Comparison of ENCODE assay signal across 20 cellular contexts in the genomic region with DNA sequence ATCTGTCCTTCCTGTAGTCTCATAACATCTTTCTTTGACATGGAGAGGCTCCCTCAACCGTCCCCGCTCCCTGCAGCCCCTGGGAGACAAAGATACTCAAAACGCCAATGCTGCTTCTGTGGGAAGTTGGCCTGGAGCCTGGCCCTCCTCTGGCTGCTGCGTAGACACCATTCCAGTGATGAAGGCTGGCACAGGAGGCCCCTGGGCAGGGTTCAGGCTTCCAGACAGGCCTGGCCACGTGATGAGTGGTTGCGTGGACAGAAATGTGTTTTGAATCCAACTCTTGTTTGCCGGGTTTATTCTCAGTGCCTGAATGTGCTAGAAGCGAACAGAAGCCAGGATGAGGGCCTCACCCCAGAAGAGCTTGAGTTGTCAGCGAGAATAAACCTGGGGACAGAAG. TPM values are rescaled to one million over a fixed set of nuclear protein-coding genes. Genes with fewer than 3 reads are reported as not detected.
"Had no signal": no experiment of that assay in that cellular context is flagged by ENCODE, and none has a peak within 500 bp of the region (broad histone marks: within the 10 kb centered on the region; RNA-seq: fewer than 3 reads in every experiment).

No MANE protein-coding gene starts in this region.

- H3K4me1 Mint-ChIP-seq: natural killer cell had no signal

- FAIRE-seq: endometrium, TTC549 had no signal

- H3K4me3 ChIP-seq: hepatocyte, lung, mucosa of descending colon, upper lobe of right lung had no signal

- H3K4me1 ChIP-seq: parathyroid adenoma, upper lobe of right lung had no signal

- H3K36me3 Mint-ChIP-seq: natural killer cell had no signal

- H3K4me3 Mint-ChIP-seq: activated T-cell treated with anti-CD3 and anti-CD28 coated beads, Interleukin-2, amount 50 U/mL, for 72 hours; natural killer cell; T-helper 2 cell treated with Interferon-gamma antibody and Interleukin-4, amounts not matched to agents 5 μg/mL and 100 μg/mL, for 36 hours had no signal

- H3K36me3 ChIP-seq: brain microvascular endothelial cell, upper lobe of right lung had no signal

- ATAC-seq: activated T-cell treated with anti-CD3 and anti-CD28 coated beads, Interleukin-2, amount 50 U/mL, for 72 hours; left colon; mucosa of descending colon; natural killer cell; upper lobe of right lung had no signal

- H3K79me2 ChIP-seq: hepatocyte, parathyroid adenoma had no signal

- H3K4me2 ChIP-seq: hepatocyte had no signal

- DNase-seq: activated CD4-positive, alpha-beta T cell treated with anti-CD3 and anti-CD28 coated beads, Interleukin-2, amount 50 U/mL, for 4 hours; activated effector memory CD4-positive, alpha-beta T cell treated with anti-CD3 and anti-CD28 coated beads, Interleukin-2, amount 50 U/mL, for 16 hours; activated naive CD4-positive, alpha-beta T cell treated with anti-CD3 and anti-CD28 coated beads, Interleukin-2, amount 50 U/mL, for 16 hours; activated T-cell treated with anti-CD3 and anti-CD28 coated beads, Interleukin-2, amount 50 U/mL, for 72 hours; aorta; brain microvascular endothelial cell; cerebellar nuclear complex; cortex of kidney; left colon; mucosa of descending colon; natural killer cell; stimulated activated naive CD4-positive, alpha-beta T cell; upper lobe of right lung had no signal

- H3K9me3 ChIP-seq: mucosa of descending colon, upper lobe of right lung had no signal

- H3K27me3 ChIP-seq: brain microvascular endothelial cell had no signal

- H3K27ac Mint-ChIP-seq: activated T-cell treated with anti-CD3 and anti-CD28 coated beads, Interleukin-2, amount 50 U/mL, for 72 hours; natural killer cell; T-helper 2 cell treated with Interferon-gamma antibody and Interleukin-4, amounts not matched to agents 5 μg/mL and 100 μg/mL, for 36 hours had no signal

- H3K9ac ChIP-seq: parathyroid adenoma had no signal

- H2AFZ ChIP-seq: hepatocyte, parathyroid adenoma had no signal

- H3K9me3 Mint-ChIP-seq: activated T-cell treated with anti-CD3 and anti-CD28 coated beads, Interleukin-2, amount 50 U/mL, for 72 hours; natural killer cell; T-helper 2 cell treated with Interferon-gamma antibody and Interleukin-4, amounts not matched to agents 5 μg/mL and 100 μg/mL, for 36 hours had no signal

- H3K27ac ChIP-seq: brain microvascular endothelial cell, hepatocyte, parathyroid adenoma, upper lobe of right lung had no signal

RNA-seq across cellular contexts. Expression of gene NKX2-5, which starts 43.2 kb away (rescaled TPM):
- total RNA-seq: activated CD8-positive, alpha-beta memory T cell treated with anti-CD3 and anti-CD28 coated beads for 36 hours; aorta; hepatocyte; left colon; lung; mucosa of descending colon; natural killer cell; upper lobe of right lung had no signal
- polyA plus RNA-seq: lung had no signal

RNA-seq across cellular contexts. Expression of gene STC2, which starts 50.0 kb away (rescaled TPM):
- total RNA-seq: natural killer cell had no signal
